ENCODE assay signal across 24 cellular contexts in genomic region chr3:82493858-82494257, GRCh38.
"Had no signal": no experiment of that assay in that cellular context is flagged by ENCODE, and none has a peak within 500 bp of the region (broad histone marks: within the 10 kb centered on the region; RNA-seq: fewer than 3 reads in every experiment).

No MANE protein-coding gene starts in this region.

- H3K36me3 ChIP-seq: lower lobe of right lung, ovary, sigmoid colon, stomach, thyroid gland, vagina had no signal

- H3K27ac ChIP-seq: lower lobe of right lung, ovary, psoas muscle, sigmoid colon, stomach, thyroid gland, vagina had no signal

- H3K9me3 ChIP-seq: lower lobe of right lung, ovary, psoas muscle, sigmoid colon, stomach, thyroid gland, vagina had no signal

- ATAC-seq: effector memory CD8-positive, alpha-beta T cell; left ventricle myocardium superior; lower lobe of right lung; natural killer cell; psoas muscle; right cardiac atrium; stimulated activated effector memory CD8-positive, alpha-beta T cell treated with anti-CD3 and anti-CD28 coated beads, Interleukin-12 subunit alpha, Interleukin-12 subunit beta, amount 100 ng/mL, for 72 hours had no signal

- DNase-seq: dermis blood vessel endothelial cell; effector memory CD8-positive, alpha-beta T cell; erythroblast; head of caudate nucleus; left ventricle myocardium superior; lower lobe of right lung; natural killer cell; occipital lobe; ovary; posterior cingulate gyrus; psoas muscle; right cardiac atrium; sigmoid colon; stimulated activated CD4-positive, alpha-beta T cell treated with anti-CD3 and anti-CD28 coated beads, Interleukin-2, amount 100 ng/mL, for 24 hours; stimulated activated CD4-positive, alpha-beta T cell treated with anti-CD3 and anti-CD28 coated beads, Interleukin-4, amount 100 ng/mL, for 24 hours; stimulated activated naive CD4-positive, alpha-beta T cell treated with Interleukin-2 at 50 U/mL for 16 hours; stomach; thyroid gland; trophoblast cell had no signal

- FAIRE-seq: endometrium, frontal cortex, keratinocyte had no signal

- H3K4me3 ChIP-seq: lower lobe of right lung, ovary, psoas muscle, sigmoid colon, stomach, thyroid gland, vagina had no signal

- H3K27me3 ChIP-seq: ovary, sigmoid colon, stomach, thyroid gland, vagina had no signal

- H3K4me1 ChIP-seq: lower lobe of right lung, psoas muscle, sigmoid colon, stomach, thyroid gland, vagina had no signal
